In genomic region chr16:89917773-89918452, GRCh38 we compare ENCODE assay signal across 8 cellular contexts. TPM values are rescaled to one million over a fixed set of nuclear protein-coding genes. Genes with fewer than 3 reads are reported as not detected.
DNase-seq lines count a peak whose midpoint lies in the region; ATAC-seq and TF ChIP-seq lines count a peak whose summit lies in the region.

No MANE protein-coding gene starts in this region.

- H3K9me3 Mint-ChIP-seq in naive thymus-derived CD8-positive, alpha-beta T cell: no peaks in the 10 kb centered on the region

- TF ChIP-seq CTCF in epithelial cell of proximal tubule (conservative IDR thresholded peaks at IDR 0.05; ENCODE audit: low read depth, low read length): no peak

- no peaks in the 10 kb centered on the region for H3K36me3 Mint-ChIP-seq in naive thymus-derived CD8-positive, alpha-beta T cell

- H3K4me3 Mint-ChIP-seq in naive thymus-derived CD8-positive, alpha-beta T cell: peak overlapping the region; percentile 63 to 88 (median 75)

- peaks cover 24 to 65% (median 46%) of the 10 kb centered on the region in 4 donors for H3K4me1 Mint-ChIP-seq in naive thymus-derived CD8-positive, alpha-beta T cell

- POLR2A ChIA-PET in naive thymus-derived CD8-positive, alpha-beta T cell (lab: Charles Lee): interaction anchor here (0.6 to 1.6 kb wide), 6 partner anchors 9 to 195 kb away, joined by 3 to 5 read pairs (median 3); no protein-coding TSS in a partner anchor

- peaks cover 4 to 28% (median 10%) of the 10 kb centered on the region in 5 donors for H3K27me3 Mint-ChIP-seq in naive thymus-derived CD8-positive, alpha-beta T cell

- H3K27ac Mint-ChIP-seq in naive thymus-derived CD8-positive, alpha-beta T cell: peak overlapping the region in 4 of 10 donors; percentile 8 to 86 (median 40)

- DNase-seq in AML-193 (lab: John Stamatoyannopoulos, UW) (peak; percentile 80 to 86), NOMO-1 treated with DMSO at 0.1 percent for 48 hours (lab: John Stamatoyannopoulos, UW; ENCODE audit: unreplicated experiment) (peak; percentile 75), epithelial cell of proximal tubule (ENCODE audit: low read depth) (peak; percentile 23)
- DNase-seq in activated CD8-positive, alpha-beta memory T cell treated with anti-CD3 and anti-CD28 coated beads, Interleukin-2, amount 50 U/mL, for 4 hours: peak; percentile 62
- DNase-seq in naive thymus-derived CD8-positive, alpha-beta T cell: peak; percentile 49 to 88 (median 70)
- DNase-seq in stimulated activated naive CD4-positive, alpha-beta T cell treated with Interleukin-2 at 50 U/mL for 16 hours (lab: John Stamatoyannopoulos, UW): peak; percentile 69

- peak; percentile 60 for ATAC-seq in HG03439 (IDR thresholded peaks at IDR 0.05; ENCODE audit: unreplicated experiment)
- peak; percentile 75 to 80 for ATAC-seq in naive thymus-derived CD8-positive, alpha-beta T cell

- peak; percentile 60 for TF ChIP-seq POLR2A in GM19193 (IDR thresholded peaks at IDR 0.05; ENCODE audit: extremely low read depth, insufficient read depth, insufficient read length)

- H3K4me3 ChIP-seq in epithelial cell of proximal tubule (ENCODE audit: low read depth, low read length): peak overlapping the region; percentile 55

RNA-seq across cellular contexts. Expression of gene MC1R, which starts 0.7 kb away (rescaled TPM):
- 2.5 and 3.5 TPM in 2 replicates for total RNA-seq in epithelial cell of proximal tubule
- total RNA-seq in naive thymus-derived CD8-positive, alpha-beta T cell: 10 to 100 TPM; 10.2 to 10.3 TPM
- under 1 TPM in 1 of 3 donors, not detected in 2; 0.63 TPM for polyA plus RNA-seq in naive thymus-derived CD8-positive, alpha-beta T cell

RNA-seq across cellular contexts. Expression of gene TUBB3, which starts 5.2 kb away (rescaled TPM):
- total RNA-seq in epithelial cell of proximal tubule: 833 and 996 TPM in 2 replicates
- total RNA-seq in naive thymus-derived CD8-positive, alpha-beta T cell: under 1 TPM in 1 of 2 experiments, not detected in 1; 0.31 TPM
- not detected for polyA plus RNA-seq in naive thymus-derived CD8-positive, alpha-beta T cell

RNA-seq across cellular contexts. Expression of gene DEF8, which starts 30.6 kb away (rescaled TPM):
- 113 and 125 TPM in 2 replicates for total RNA-seq in epithelial cell of proximal tubule
- total RNA-seq in naive thymus-derived CD8-positive, alpha-beta T cell: 10 to 100 TPM; 44.3 to 48.1 TPM
- polyA plus RNA-seq in naive thymus-derived CD8-positive, alpha-beta T cell: 10 to 100 TPM; 21.5 to 26.3 (median 25.8) TPM

RNA-seq across cellular contexts. Expression of gene TCF25, which starts 44.5 kb away (rescaled TPM):
- 118 and 192 TPM in 2 replicates for total RNA-seq in epithelial cell of proximal tubule
- total RNA-seq in naive thymus-derived CD8-positive, alpha-beta T cell: 100 to 1,000 TPM; 260 to 294 TPM
- 100 to 1,000 TPM in 1 of 3 donors, 10 to 100 TPM in 2; 86.8 to 107 (median 95.4) TPM for polyA plus RNA-seq in naive thymus-derived CD8-positive, alpha-beta T cell

Comparison
In these comparisons a context has a peak if more than half of its experiments do, and no peak if none do; other contexts are left out.
1. Peak in every context shown above with its lines: DNase-seq, ATAC-seq and H3K4me3 ChIP-seq.
2. DNase-seq: peak in every context shown above with its lines; median percentile 83 in AML-193; 75 in NOMO-1 treated with DMSO at 0.1 percent for 48 hours; 70 in naive thymus-derived CD8-positive, alpha-beta T cell; 69 in stimulated activated naive CD4-positive, alpha-beta T cell treated with Interleukin-2 at 50 U/mL for 16 hours; 62 in activated CD8-positive, alpha-beta memory T cell treated with anti-CD3 and anti-CD28 coated beads, Interleukin-2, amount 50 U/mL, for 4 hours; 23 in epithelial cell of proximal tubule.
3. RNA of gene TUBB3, which starts 5.2 kb away (total RNA-seq): 833 to 996 TPM in epithelial cell of proximal tubule; 0.31 TPM in naive thymus-derived CD8-positive, alpha-beta T cell; every median in the first group is over 100 times any median in the second.